ENCODE assay signal across 20 cellular contexts in genomic region chr22:41157083-41157482, GRCh38. TPM values are rescaled to one million over a fixed set of nuclear protein-coding genes. Genes with fewer than 3 reads are reported as not detected.
DNase-seq lines count a peak whose midpoint lies in the region; ATAC-seq, FAIRE-seq and TF ChIP-seq lines count a peak whose summit lies in the region.
"Had no signal": no experiment of that assay in that cellular context is flagged by ENCODE, and none has a peak within 500 bp of the region (broad histone marks: within the 10 kb centered on the region; RNA-seq: fewer than 3 reads in every experiment).

No MANE protein-coding gene starts in this region.

- H3K36me3 Mint-ChIP-seq in activated naive CD8-positive, alpha-beta T cell = peaks cover 5% of the 10 kb centered on the region
- peaks cover 14% of the 10 kb centered on the region for H3K36me3 Mint-ChIP-seq in activated naive CD8-positive, alpha-beta T cell treated with anti-CD3 and anti-CD28 coated beads for 36 hours
- H3K36me3 Mint-ChIP-seq in astrocyte (ENCODE audit: low read depth, unreplicated experiment) = peaks cover 25% of the 10 kb centered on the region

- FAIRE-seq in astrocyte (lab: Jason Lieb, UNC) (no peak), RCC 7860 (lab: Jason Lieb, UNC) (no peak)
- FAIRE-seq: A204.1, G401.6, GM12891, H54, HTR-8/SVneo had no signal

- no peak overlapping the region for H2AFZ ChIP-seq in astrocyte (ENCODE audit: low read depth, low read length)
- H2AFZ ChIP-seq: GM23248 had no signal

- H3K36me3 ChIP-seq in astrocyte (ENCODE audit: insufficient read depth, low read length) (peaks cover 85% of the 10 kb centered on the region), neutrophil (peaks cover 100% of the 10 kb centered on the region)

- no peaks in the 10 kb centered on the region for H3K9me3 Mint-ChIP-seq in activated naive CD8-positive, alpha-beta T cell (ENCODE audit: low read depth)
- no peaks in the 10 kb centered on the region for H3K9me3 Mint-ChIP-seq in activated naive CD8-positive, alpha-beta T cell treated with anti-CD3 and anti-CD28 coated beads for 36 hours
- no peaks in the 10 kb centered on the region for H3K9me3 Mint-ChIP-seq in astrocyte (ENCODE audit: unreplicated experiment)
- H3K9me3 Mint-ChIP-seq: CD4-positive, alpha-beta T cell had no signal

- in situ Hi-C loops in G401 (cut with HindIII; ENCODE audit: low sequenced_read_pairs) = no loop called here

- peaks cover 5% of the 10 kb centered on the region for H3K79me2 ChIP-seq in astrocyte (ENCODE audit: insufficient read depth, low read length)

- peak overlapping the region; percentile 34 for H3K27ac Mint-ChIP-seq in activated naive CD8-positive, alpha-beta T cell
- H3K27ac Mint-ChIP-seq in activated naive CD8-positive, alpha-beta T cell treated with anti-CD3 and anti-CD28 coated beads for 36 hours = no peak overlapping the region
- peak overlapping the region; percentile 1 for H3K27ac Mint-ChIP-seq in astrocyte (ENCODE audit: unreplicated experiment)
- H3K27ac Mint-ChIP-seq: B cell had no signal

- no peaks in the 10 kb centered on the region for H3K4me1 Mint-ChIP-seq in activated naive CD8-positive, alpha-beta T cell (ENCODE audit: low read depth)
- no peaks in the 10 kb centered on the region for H3K4me1 Mint-ChIP-seq in activated naive CD8-positive, alpha-beta T cell treated with anti-CD3 and anti-CD28 coated beads for 36 hours
- no peaks in the 10 kb centered on the region for H3K4me1 Mint-ChIP-seq in astrocyte (ENCODE audit: low read depth, unreplicated experiment)
- H3K4me1 Mint-ChIP-seq: B cell had no signal

- no peak overlapping the region for H3K9ac ChIP-seq in astrocyte (ENCODE audit: low read length)
- H3K9ac ChIP-seq: GM23248 had no signal

- TF ChIP-seq CTCF in astrocyte (IDR thresholded peaks at IDR 0.05; ENCODE audit: insufficient read depth, low read depth, low read length) (no peak), neutrophil (IDR thresholded peaks at IDR 0.05) (no peak)

- DNase-seq in activated naive CD8-positive, alpha-beta T cell treated with anti-CD3 and anti-CD28 coated beads for 36 hours = no peak
- peak; percentile 54 for DNase-seq in G401 (ENCODE audit: low spot score)
- DNase-seq in astrocyte (ENCODE audit: low read depth) = no peak
- DNase-seq in SKM-1 treated with dmso at 0.1 percent for 144 hours (lab: John Stamatoyannopoulos, UW; ENCODE audit: unreplicated experiment) = no peak
- DNase-seq in RCC 7860 (ENCODE audit: low spot score) = no peak
- DNase-seq: Calu3; CD4-positive, alpha-beta T cell; DMS 273 treated with DMSO at 0.1 percent for 48 hours; DMS79; GM23248 had no signal

- H3K27me3 ChIP-seq in astrocyte (ENCODE audit: insufficient read depth, low read length) (no peaks in the 10 kb centered on the region), neutrophil (no peaks in the 10 kb centered on the region)

- ATAC-seq in HG03457 (IDR thresholded peaks at IDR 0.05; ENCODE audit: unreplicated experiment) = no peak
- ATAC-seq: HCT116 had no signal

- no peaks in the 10 kb centered on the region for H3K4me1 ChIP-seq in astrocyte (ENCODE audit: insufficient read depth, low read length)
- H3K4me1 ChIP-seq in neutrophil (ENCODE audit: control insufficient read depth in 1 of 2, insufficient read depth in 1 of 2, low read depth in 1 of 2, low read length in 1 of 2) = peaks cover 7 to 11% of the 10 kb centered on the region in 2 experiments

- peaks cover 41% of the 10 kb centered on the region for H4K20me1 ChIP-seq in astrocyte (ENCODE audit: insufficient read depth, low read length)

- H3K4me3 ChIP-seq in astrocyte (ENCODE audit: insufficient read depth, low read depth, low read length) (no peak overlapping the region), neutrophil (ENCODE audit: low read depth in 1 of 2, low read length in 1 of 2) (no peak overlapping the region)
- H3K4me3 ChIP-seq: GM23248 had no signal

- H3K4me3 Mint-ChIP-seq in activated naive CD8-positive, alpha-beta T cell = no peak overlapping the region
- no peak overlapping the region for H3K4me3 Mint-ChIP-seq in activated naive CD8-positive, alpha-beta T cell treated with anti-CD3 and anti-CD28 coated beads for 36 hours
- H3K4me3 Mint-ChIP-seq in astrocyte (ENCODE audit: unreplicated experiment) = no peak overlapping the region
- H3K4me3 Mint-ChIP-seq: B cell; CD4-positive, alpha-beta T cell had no signal

- H3K27me3 Mint-ChIP-seq in activated naive CD8-positive, alpha-beta T cell = no peaks in the 10 kb centered on the region
- no peaks in the 10 kb centered on the region for H3K27me3 Mint-ChIP-seq in activated naive CD8-positive, alpha-beta T cell treated with anti-CD3 and anti-CD28 coated beads for 36 hours
- H3K27me3 Mint-ChIP-seq in astrocyte (ENCODE audit: low read depth, unreplicated experiment) = no peaks in the 10 kb centered on the region
- H3K27me3 Mint-ChIP-seq: B cell; CD4-positive, alpha-beta T cell had no signal

- no peak overlapping the region for H3K4me2 ChIP-seq in astrocyte (ENCODE audit: low read length)

- H3K27ac ChIP-seq in astrocyte (ENCODE audit: low read depth, low read length) (no peak overlapping the region), neutrophil (peak overlapping the region; percentile 30)
- H3K27ac ChIP-seq: GM23248 had no signal

- H3K9me3 ChIP-seq in astrocyte (ENCODE audit: insufficient read depth, low read depth, low read length) = no peaks in the 10 kb centered on the region
- peaks cover 4% of the 10 kb centered on the region for H3K9me3 ChIP-seq in neutrophil

RNA-seq across cellular contexts. Expression of gene L3MBTL2, which starts 48.0 kb away (rescaled TPM):
- total RNA-seq in activated naive CD8-positive, alpha-beta T cell treated with anti-CD3 and anti-CD28 coated beads for 36 hours = 10 to 100 TPM; 40.8 to 46.6 TPM
- total RNA-seq in G401 (2014; rRNA removed; shearing (Covaris generic)) = 43.8 and 53.1 TPM in 2 replicates
- total RNA-seq in astrocyte = 20.0 and 20.6 TPM in 2 replicates
